17 cellular contexts compared by ENCODE assay signal in genomic region chr14:93456356-93456755, GRCh38. TPM values are rescaled to one million over a fixed set of nuclear protein-coding genes. Genes with fewer than 3 reads are reported as not detected.
A peak's percentile ranks its signal among the peaks of the same experiment; 100 is the strongest.
DNase-seq lines count a peak whose midpoint lies in the region; ATAC-seq and TF ChIP-seq lines count a peak whose summit lies in the region.
"Had no signal": no experiment of that assay in that cellular context is flagged by ENCODE, and none has a peak within 500 bp of the region (broad histone marks: within the 10 kb centered on the region; RNA-seq: fewer than 3 reads in every experiment).

No MANE protein-coding gene starts in this region.

- H3K36me3 ChIP-seq in breast epithelium (no peaks in the 10 kb centered on the region), PC-3 (ENCODE audit: low read depth, low read length) (no peaks in the 10 kb centered on the region), mesendoderm (ENCODE audit: control insufficient read depth, insufficient read depth, low read length) (no peaks in the 10 kb centered on the region)

- H3K23ac ChIP-seq in mesendoderm (ENCODE audit: low read length), result no peak overlapping the region

- H3K4me2 ChIP-seq in PC-3 (ENCODE audit: low read length) (no peak overlapping the region), mesendoderm (ENCODE audit: low read length) (no peak overlapping the region)

- H3F3A ChIP-seq in PC-3 (ENCODE audit: low read length, unreplicated experiment), result no peaks in the 10 kb centered on the region

- H3K9ac ChIP-seq in PC-3 (ENCODE audit: low read length) (no peak overlapping the region), mesendoderm (ENCODE audit: low read length) (no peak overlapping the region)

- H3K9me2 ChIP-seq in PC-3 (replicated peaks; ENCODE audit: low read length), result no peaks in the 10 kb centered on the region

- H4K8ac ChIP-seq in mesendoderm (ENCODE audit: low read depth, low read length), result no peak overlapping the region

- no peak overlapping the region for H2AK5ac ChIP-seq in mesendoderm (ENCODE audit: low read length)

- H3K79me2 ChIP-seq in PC-3 (ENCODE audit: low read length) (no peaks in the 10 kb centered on the region), mesendoderm (ENCODE audit: control insufficient read depth, insufficient read depth, low read length) (no peaks in the 10 kb centered on the region)

- no peaks in the 10 kb centered on the region for H3K27me3 ChIP-seq in breast epithelium
- peaks cover 41% of the 10 kb centered on the region for H3K27me3 ChIP-seq in PC-3 (ENCODE audit: low read length)
- H3K27me3 ChIP-seq in mesendoderm (ENCODE audit: insufficient read depth, low read length, poor library complexity), result no peaks in the 10 kb centered on the region

- H4K20me1 ChIP-seq in PC-3 (ENCODE audit: low read length), result no peaks in the 10 kb centered on the region

- H3K4me1 Mint-ChIP-seq in MCF 10A (ENCODE audit: insufficient read depth, unreplicated experiment) (no peaks in the 10 kb centered on the region), immature natural killer cell (no peaks in the 10 kb centered on the region), CD14-positive monocyte (peaks cover 1% of the 10 kb centered on the region)
- H3K4me1 Mint-ChIP-seq: CD4-positive, alpha-beta memory T cell had no signal

- no peak overlapping the region for H3K18ac ChIP-seq in mesendoderm (ENCODE audit: low read length)

- no peak overlapping the region for H2AFZ ChIP-seq in PC-3 (ENCODE audit: low read length)

- CTCF ChIA-PET in MCF 10A (lab: Yijun Ruan, JAX), result interaction anchor here (0.5 kb wide), 1 partner anchor 279 kb away, joined by 3 read pairs; no protein-coding TSS in a partner anchor
- CTCF ChIA-PET in PC-3 (lab: Charles Lee), result no interaction called here

- ATAC-seq in PC-3, result no peak
- ATAC-seq in left colon, result no peak

- DNase-seq in MCF 10A (ENCODE audit: unreplicated experiment) (peak; percentile 21), breast epithelium (ENCODE audit: low spot score in 2 of 2) (no peak), PC-3 (peak; percentile 51), cerebellum (ENCODE audit: low spot score) (peak; percentile 19), mesendoderm (peak; percentile 21), left colon (no peak), immature natural killer cell (no peak), CD14-positive monocyte (ENCODE audit: low spot score) (no peak)
- DNase-seq: ACHN; CD4-positive, alpha-beta memory T cell; DMS153; DMS79 treated with DMSO at 0.1 percent for 48 hours; EL; GDM1; GOT3; H9 had no signal

- H3K4me3 ChIP-seq in breast epithelium, result no peak overlapping the region
- H3K4me3 ChIP-seq in PC-3 (ENCODE audit: low read length), result no peak overlapping the region
- no peak overlapping the region for H3K4me3 ChIP-seq in mesendoderm (ENCODE audit: low read length)

- TF ChIP-seq POLR2A in breast epithelium (IDR thresholded peaks at IDR 0.05), result no peak

- H3K9me3 Mint-ChIP-seq in MCF 10A (ENCODE audit: unreplicated experiment) (no peaks in the 10 kb centered on the region), immature natural killer cell (no peaks in the 10 kb centered on the region), CD14-positive monocyte (peaks cover 0 to 3% (median 0%) of the 10 kb centered on the region in 7 donors)
- H3K9me3 Mint-ChIP-seq: H9 had no signal

- H3K4me1 ChIP-seq in breast epithelium, result no peaks in the 10 kb centered on the region
- H3K4me1 ChIP-seq in PC-3 (ENCODE audit: insufficient read depth, low read length), result no peaks in the 10 kb centered on the region
- no peaks in the 10 kb centered on the region for H3K4me1 ChIP-seq in mesendoderm (ENCODE audit: control insufficient read depth, low read depth, low read length)

- H3K27me3 Mint-ChIP-seq in MCF 10A (ENCODE audit: insufficient read depth, unreplicated experiment) (peaks cover 61% of the 10 kb centered on the region), immature natural killer cell (ENCODE audit: low read depth in 3 of 3) (peaks cover 2 to 13% (median 2%) of the 10 kb centered on the region in 3 donors), CD14-positive monocyte (ENCODE audit: low read depth in 3 of 3) (peaks cover 0 to 14% (median 11%) of the 10 kb centered on the region in 3 donors)

- no peak for TF ChIP-seq CTCF in MCF 10A (IDR thresholded peaks at IDR 0.05; ENCODE audit: unreplicated experiment)
- TF ChIP-seq CTCF in breast epithelium (IDR thresholded peaks at IDR 0.05), result no peak
- no peak for TF ChIP-seq CTCF in PC-3 (conservative IDR thresholded peaks at IDR 0.05; ENCODE audit: low read depth, low read length)
- no peak for TF ChIP-seq CTCF in CD14-positive monocyte (IDR thresholded peaks at IDR 0.05)

- POLR2A ChIA-PET in MCF 10A (lab: Yijun Ruan, JAX), result no interaction called here
- POLR2A ChIA-PET in PC-3 (lab: Charles Lee; ENCODE audit: unreplicated experiment), result no interaction called here

- no peak overlapping the region for H3K27ac ChIP-seq in breast epithelium
- no peak overlapping the region for H3K27ac ChIP-seq in PC-3 (ENCODE audit: low read length)
- H3K27ac ChIP-seq in mesendoderm (ENCODE audit: low read depth, low read length), result no peak overlapping the region

- H3K36me3 Mint-ChIP-seq in MCF 10A (ENCODE audit: insufficient read depth, unreplicated experiment), result no peaks in the 10 kb centered on the region
- H3K36me3 Mint-ChIP-seq in immature natural killer cell, result no peaks in the 10 kb centered on the region
- no peaks in the 10 kb centered on the region for H3K36me3 Mint-ChIP-seq in CD14-positive monocyte
- H3K36me3 Mint-ChIP-seq: CD4-positive, alpha-beta memory T cell had no signal

- H2BK120ac ChIP-seq in mesendoderm (ENCODE audit: low read depth, low read length), result no peak overlapping the region

- BruUV-seq in MCF 10A (replicated peaks; lab: Mats Ljungman, UMichigan) (no TSS peak), PC-3 (replicated peaks; lab: Mats Ljungman, UMichigan) (no TSS peak)

- H4K5ac ChIP-seq in mesendoderm (ENCODE audit: low read length), result no peak overlapping the region

- H3K4ac ChIP-seq in mesendoderm (ENCODE audit: low read depth, low read length), result no peak overlapping the region

- no peaks in the 10 kb centered on the region for H3K79me1 ChIP-seq in mesendoderm (ENCODE audit: low read length)

- no peaks in the 10 kb centered on the region for H3K9me3 ChIP-seq in breast epithelium
- no peaks in the 10 kb centered on the region for H3K9me3 ChIP-seq in PC-3 (ENCODE audit: low read length)

- H3K4me3 Mint-ChIP-seq in MCF 10A (ENCODE audit: unreplicated experiment) (no peak overlapping the region), immature natural killer cell (no peak overlapping the region), CD14-positive monocyte (no peak overlapping the region)
- H3K4me3 Mint-ChIP-seq: CD4-positive, alpha-beta memory T cell; H9 had no signal

- no peak overlapping the region for H3K56ac ChIP-seq in mesendoderm (ENCODE audit: low read length)

- no peak overlapping the region for H2BK15ac ChIP-seq in mesendoderm (replicated peaks; ENCODE audit: low read depth)

- no peak overlapping the region for H3K27ac Mint-ChIP-seq in MCF 10A (ENCODE audit: low read depth, unreplicated experiment)
- no peak overlapping the region for H3K27ac Mint-ChIP-seq in immature natural killer cell
- no peak overlapping the region for H3K27ac Mint-ChIP-seq in CD14-positive monocyte
- H3K27ac Mint-ChIP-seq: H9 had no signal

- H2BK5ac ChIP-seq in mesendoderm (ENCODE audit: low read length), result no peak overlapping the region

- intact Hi-C loops in MCF 10A (cut with micrococcal nuclease) (no loop called here), breast epithelium (cut with DNase I; ENCODE audit: low total_unique reads) (no loop called here), PC-3 (cut with micrococcal nuclease) (no loop called here), left colon (cut with DNase I, micrococcal nuclease) (no loop called here), CD14-positive monocyte (cut with micrococcal nuclease) (no loop called here)

RNA-seq across cellular contexts. Expression of gene UNC79, which starts 25.6 kb away (rescaled TPM):
- total RNA-seq in MCF 10A (2022) (0.05 TPM in 2 replicates), breast epithelium (under 1 TPM in 2 of 3 donors, not detected in 1; 0.29 to 0.32 TPM), PC-3 (2014; rRNA removed) (not detected in 2 replicates), cerebellum (50.0 TPM), left colon (under 1 TPM; 0.08 to 0.09 TPM)
- 0.56 TPM for polyA plus RNA-seq in mesendoderm (2013, experiment 1 of 2)
- polyA plus RNA-seq in mesendoderm (2013, experiment 2 of 2), result 0.56 TPM
- polyA plus RNA-seq in immature natural killer cell (not detected), CD14-positive monocyte (under 1 TPM in 1 of 2 donors, not detected in 1; 0.02 TPM)
- total RNA-seq: A172 had no signal
- polyA plus RNA-seq: CD4-positive, alpha-beta memory T cell had no signal

Comparison
In these comparisons a context has a peak if more than half of its experiments do, and no peak if none do; other contexts are left out.
1. DNase-seq: peak in MCF 10A (single experiment), PC-3 (single experiment), cerebellum (single experiment) and mesendoderm (single experiment); none in breast epithelium (0 of 2), left colon (0 of 2), immature natural killer cell (0 of 3) and CD14-positive monocyte (single experiment).
2. RNA of gene UNC79, which starts 25.6 kb away (total RNA-seq): 50.0 TPM in cerebellum (single experiment); 0.29 to 0.32 TPM in breast epithelium, 0.08 to 0.09 TPM in left colon, 0.05 TPM in MCF 10A and not detected in PC-3; every median in the first group is over 10 times any median in the second.